1 cellular context compared by ENCODE assay signal in genomic region chr1:43783671-43784205, GRCh38.
A peak's percentile ranks its signal among the peaks of the same experiment; 100 is the strongest.
TF ChIP-seq lines count a peak whose summit lies in the region.

No MANE protein-coding gene starts in this region.

TF ChIP-seq in GM12878, 131 proteins besides CTCF, POLR2A, EP300 and RAD21 (continued from another document):
- no peak for TF ChIP-seq REST (IDR thresholded peaks at IDR 0.05; ENCODE audit: low read depth, low read length)
- no peak for TF ChIP-seq RBBP5 (conservative IDR thresholded peaks at IDR 0.05)
- TF ChIP-seq, protein P1, sequence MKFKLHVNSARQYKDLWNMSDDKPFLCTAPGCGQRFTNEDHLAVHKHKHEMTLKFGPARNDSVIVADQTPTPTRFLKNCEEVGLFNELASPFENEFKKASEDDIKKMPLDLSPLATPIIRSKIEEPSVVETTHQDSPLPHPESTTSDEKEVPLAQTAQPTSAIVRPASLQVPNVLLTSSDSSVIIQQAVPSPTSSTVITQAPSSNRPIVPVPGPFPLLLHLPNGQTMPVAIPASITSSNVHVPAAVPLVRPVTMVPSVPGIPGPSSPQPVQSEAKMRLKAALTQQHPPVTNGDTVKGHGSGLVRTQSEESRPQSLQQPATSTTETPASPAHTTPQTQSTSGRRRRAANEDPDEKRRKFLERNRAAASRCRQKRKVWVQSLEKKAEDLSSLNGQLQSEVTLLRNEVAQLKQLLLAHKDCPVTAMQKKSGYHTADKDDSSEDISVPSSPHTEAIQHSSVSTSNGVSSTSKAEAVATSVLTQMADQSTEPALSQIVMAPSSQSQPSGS (IDR thresholded peaks at IDR 0.05; ENCODE audit: low read length), result peak; percentile 68; the same call in 1 of the 2 replicates
- no peak for TF ChIP-seq PKNOX1 (IDR thresholded peaks at IDR 0.05)
- peak; percentile 60; the same call in 1 of the 2 replicates for TF ChIP-seq JUNB (IDR thresholded peaks at IDR 0.05)
- peak; percentile 79 for TF ChIP-seq ATF7 (IDR thresholded peaks at IDR 0.05; ENCODE audit: low read depth)
- TF ChIP-seq BHLHE40 (IDR thresholded peaks at IDR 0.05; ENCODE audit: borderline replicate concordance in 1 of 2, low read depth in 2 of 2, low read length in 1 of 2), result peak; percentile 60 to 71
- no peak for TF ChIP-seq PRDM15 (CRISPR knock-in tag; IDR thresholded peaks at IDR 0.05)
- peak; percentile 89 for TF ChIP-seq IKZF1 (conservative IDR thresholded peaks at IDR 0.05)
- TF ChIP-seq FOXM1 (IDR thresholded peaks at IDR 0.05; ENCODE audit: low read depth, low read length), result peak; percentile 66; the same call in 1 of the 2 replicates
- TF ChIP-seq CHD2 (IDR thresholded peaks at IDR 0.05; ENCODE audit: borderline replicate concordance, low read depth, low read length), result no peak
- no peak for TF ChIP-seq NRF1 (conservative IDR thresholded peaks at IDR 0.05; ENCODE audit: low read depth, low read length)
- peak; percentile 19; the same call in 1 of the 2 replicates for TF ChIP-seq MXI1 (IDR thresholded peaks at IDR 0.05; ENCODE audit: low read depth, low read length)
- TF ChIP-seq, protein P2, sequence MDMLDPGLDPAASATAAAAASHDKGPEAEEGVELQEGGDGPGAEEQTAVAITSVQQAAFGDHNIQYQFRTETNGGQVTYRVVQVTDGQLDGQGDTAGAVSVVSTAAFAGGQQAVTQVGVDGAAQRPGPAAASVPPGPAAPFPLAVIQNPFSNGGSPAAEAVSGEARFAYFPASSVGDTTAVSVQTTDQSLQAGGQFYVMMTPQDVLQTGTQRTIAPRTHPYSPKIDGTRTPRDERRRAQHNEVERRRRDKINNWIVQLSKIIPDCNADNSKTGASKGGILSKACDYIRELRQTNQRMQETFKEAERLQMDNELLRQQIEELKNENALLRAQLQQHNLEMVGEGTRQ (IDR thresholded peaks at IDR 0.05; ENCODE audit: borderline replicate concordance, low read depth, low read length), result no peak
- TF ChIP-seq DPF2 (IDR thresholded peaks at IDR 0.05), result peak; percentile 48; the same call in 1 of the 2 replicates
- TF ChIP-seq SIN3A (IDR thresholded peaks at IDR 0.05; ENCODE audit: low read depth, low read length), result no peak
- 0 out of 2 replicates have a peak, but pooled peaks have one; percentile 20 for TF ChIP-seq CREM (IDR thresholded peaks at IDR 0.05; ENCODE audit: low read depth)
- TF ChIP-seq GATAD2B (conservative IDR thresholded peaks at IDR 0.05; ENCODE audit: low read depth), result no peak
- TF ChIP-seq CBX3 (IDR thresholded peaks at IDR 0.05; ENCODE audit: borderline replicate concordance, low read depth), result no peak
- TF ChIP-seq IKZF2 (IDR thresholded peaks at IDR 0.05), result peak; percentile 87 to 90
- TF ChIP-seq RAD51 (IDR thresholded peaks at IDR 0.05), result peak; percentile 35; the same call in 1 of the 2 replicates
- TF ChIP-seq RUNX3 (IDR thresholded peaks at IDR 0.05; ENCODE audit: low read length), result peak; percentile 80
- TF ChIP-seq BACH1 (IDR thresholded peaks at IDR 0.05; ENCODE audit: borderline replicate concordance), result peak; percentile 95; the same call in 1 of the 2 replicates
- peak; percentile 73; the same call in 1 of the 2 replicates for TF ChIP-seq NFIC (IDR thresholded peaks at IDR 0.05; ENCODE audit: low read depth, low read length)
- TF ChIP-seq MEF2A (IDR thresholded peaks at IDR 0.05; ENCODE audit: insufficient read depth, low read depth, low read length), result peak; percentile 81
- TF ChIP-seq, protein P3, sequence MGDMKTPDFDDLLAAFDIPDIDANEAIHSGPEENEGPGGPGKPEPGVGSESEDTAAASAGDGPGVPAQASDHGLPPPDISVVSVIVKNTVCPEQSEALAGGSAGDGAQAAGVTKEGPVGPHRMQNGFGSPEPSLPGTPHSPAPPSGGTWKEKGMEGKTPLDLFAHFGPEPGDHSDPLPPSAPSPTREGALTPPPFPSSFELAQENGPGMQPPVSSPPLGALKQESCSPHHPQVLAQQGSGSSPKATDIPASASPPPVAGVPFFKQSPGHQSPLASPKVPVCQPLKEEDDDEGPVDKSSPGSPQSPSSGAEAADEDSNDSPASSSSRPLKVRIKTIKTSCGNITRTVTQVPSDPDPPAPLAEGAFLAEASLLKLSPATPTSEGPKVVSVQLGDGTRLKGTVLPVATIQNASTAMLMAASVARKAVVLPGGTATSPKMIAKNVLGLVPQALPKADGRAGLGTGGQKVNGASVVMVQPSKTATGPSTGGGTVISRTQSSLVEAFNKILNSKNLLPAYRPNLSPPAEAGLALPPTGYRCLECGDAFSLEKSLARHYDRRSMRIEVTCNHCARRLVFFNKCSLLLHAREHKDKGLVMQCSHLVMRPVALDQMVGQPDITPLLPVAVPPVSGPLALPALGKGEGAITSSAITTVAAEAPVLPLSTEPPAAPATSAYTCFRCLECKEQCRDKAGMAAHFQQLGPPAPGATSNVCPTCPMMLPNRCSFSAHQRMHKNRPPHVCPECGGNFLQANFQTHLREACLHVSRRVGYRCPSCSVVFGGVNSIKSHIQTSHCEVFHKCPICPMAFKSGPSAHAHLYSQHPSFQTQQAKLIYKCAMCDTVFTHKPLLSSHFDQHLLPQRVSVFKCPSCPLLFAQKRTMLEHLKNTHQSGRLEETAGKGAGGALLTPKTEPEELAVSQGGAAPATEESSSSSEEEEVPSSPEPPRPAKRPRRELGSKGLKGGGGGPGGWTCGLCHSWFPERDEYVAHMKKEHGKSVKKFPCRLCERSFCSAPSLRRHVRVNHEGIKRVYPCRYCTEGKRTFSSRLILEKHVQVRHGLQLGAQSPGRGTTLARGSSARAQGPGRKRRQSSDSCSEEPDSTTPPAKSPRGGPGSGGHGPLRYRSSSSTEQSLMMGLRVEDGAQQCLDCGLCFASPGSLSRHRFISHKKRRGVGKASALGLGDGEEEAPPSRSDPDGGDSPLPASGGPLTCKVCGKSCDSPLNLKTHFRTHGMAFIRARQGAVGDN (IDR thresholded peaks at IDR 0.05), result no peak
- TF ChIP-seq, protein P4, sequence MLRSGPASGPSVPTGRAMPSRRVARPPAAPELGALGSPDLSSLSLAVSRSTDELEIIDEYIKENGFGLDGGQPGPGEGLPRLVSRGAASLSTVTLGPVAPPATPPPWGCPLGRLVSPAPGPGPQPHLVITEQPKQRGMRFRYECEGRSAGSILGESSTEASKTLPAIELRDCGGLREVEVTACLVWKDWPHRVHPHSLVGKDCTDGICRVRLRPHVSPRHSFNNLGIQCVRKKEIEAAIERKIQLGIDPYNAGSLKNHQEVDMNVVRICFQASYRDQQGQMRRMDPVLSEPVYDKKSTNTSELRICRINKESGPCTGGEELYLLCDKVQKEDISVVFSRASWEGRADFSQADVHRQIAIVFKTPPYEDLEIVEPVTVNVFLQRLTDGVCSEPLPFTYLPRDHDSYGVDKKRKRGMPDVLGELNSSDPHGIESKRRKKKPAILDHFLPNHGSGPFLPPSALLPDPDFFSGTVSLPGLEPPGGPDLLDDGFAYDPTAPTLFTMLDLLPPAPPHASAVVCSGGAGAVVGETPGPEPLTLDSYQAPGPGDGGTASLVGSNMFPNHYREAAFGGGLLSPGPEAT (IDR thresholded peaks at IDR 0.05; ENCODE audit: low read depth), result peak; percentile 80
- TF ChIP-seq MEF2B (IDR thresholded peaks at IDR 0.05; ENCODE audit: partially characterized antibody, poor library complexity, severe bottlenecking), result peak; percentile 39
- TF ChIP-seq MTA2 (IDR thresholded peaks at IDR 0.05; ENCODE audit: low read depth), result peak; percentile 68; the same call in 1 of the 2 replicates
- 0 out of 2 replicates have a peak, but pooled peaks have one; percentile 43 for TF ChIP-seq STAT3 (IDR thresholded peaks at IDR 0.05; ENCODE audit: low read depth, low read length)
- TF ChIP-seq E2F4 (IDR thresholded peaks at IDR 0.05; ENCODE audit: low read depth, low read length), result no peak
- TF ChIP-seq PAX5 (IDR thresholded peaks at IDR 0.05; ENCODE audit: borderline replicate concordance, low read depth, low read length), result peak; percentile 79; the same call in 1 of the 2 replicates
